ENCODE assay signal across 18 cellular contexts in the genomic region with DNA sequence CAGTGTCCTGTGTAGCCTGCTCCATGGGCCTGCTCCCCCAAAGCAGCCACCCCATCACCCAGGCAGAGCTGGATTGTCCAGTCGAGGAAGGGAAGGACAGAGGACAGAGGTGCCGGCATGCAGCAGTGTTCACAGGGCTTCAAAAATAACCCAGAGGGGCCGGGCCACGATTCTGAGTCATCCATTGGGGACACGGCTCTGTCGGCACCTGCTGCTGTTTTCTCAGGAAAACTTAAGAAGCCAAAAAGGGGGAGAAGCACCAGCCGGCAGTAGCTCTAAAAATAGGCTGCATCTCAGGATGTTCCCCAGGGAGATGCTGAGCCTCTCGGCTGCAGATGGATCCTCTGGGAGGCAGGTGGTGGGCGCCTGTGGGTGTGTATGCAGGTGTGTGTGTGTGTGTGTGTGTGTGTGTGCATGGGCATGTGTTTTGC. TPM values are rescaled to one million over a fixed set of nuclear protein-coding genes. Genes with fewer than 3 reads are reported as not detected.
DNase-seq lines count a peak whose midpoint lies in the region; ATAC-seq and TF ChIP-seq lines count a peak whose summit lies in the region.
"Had no signal": no experiment of that assay in that cellular context is flagged by ENCODE, and none has a peak within 500 bp of the region (broad histone marks: within the 10 kb centered on the region; RNA-seq: fewer than 3 reads in every experiment).

No MANE protein-coding gene starts in this region.

- H3K4me3 Mint-ChIP-seq in activated CD4-positive, alpha-beta T cell treated with anti-CD3 and anti-CD28 coated beads, Interleukin-2, amount 10 ng/mL, durations not matched to agents 24 days and 14 days: peak overlapping the region; percentile 61
- H3K4me3 Mint-ChIP-seq: activated CD4-positive, alpha-beta memory T cell treated with anti-CD3 and anti-CD28 coated beads, Interleukin-2, amount 10 ng/mL, durations not matched to agents 7 days and 5 days had no signal

- H3K9me3 Mint-ChIP-seq in activated CD4-positive, alpha-beta T cell treated with anti-CD3 and anti-CD28 coated beads, Interleukin-2, amount 10 ng/mL, durations not matched to agents 24 days and 14 days: no peaks in the 10 kb centered on the region
- H3K9me3 Mint-ChIP-seq: activated CD4-positive, alpha-beta memory T cell treated with anti-CD3 and anti-CD28 coated beads, Interleukin-2, amount 10 ng/mL, durations not matched to agents 7 days and 5 days; effector memory CD8-positive, alpha-beta T cell had no signal

- ATAC-seq in psoas muscle (peak; percentile 49 to 67 (median 62)), right lobe of liver (no peak), GM18873 (IDR thresholded peaks at IDR 0.05; ENCODE audit: low FRiP score, unreplicated experiment) (no peak)
- ATAC-seq: effector memory CD8-positive, alpha-beta T cell had no signal

- H3K4me1 ChIP-seq in psoas muscle: peaks cover 12% of the 10 kb centered on the region
- peaks cover 0 to 10% (median 0%) of the 10 kb centered on the region in 4 donors for H3K4me1 ChIP-seq in right lobe of liver
- H3K4me1 ChIP-seq in thyroid gland: peaks cover 10 to 12% of the 10 kb centered on the region in 2 donors

- TF ChIP-seq POLR2A in right lobe of liver (IDR thresholded peaks at IDR 0.05) (no peak), thyroid gland (IDR thresholded peaks at IDR 0.05) (no peak)

- TF ChIP-seq CTCF in psoas muscle (IDR thresholded peaks at IDR 0.05) (no peak), right lobe of liver (IDR thresholded peaks at IDR 0.05) (no peak), thyroid gland (IDR thresholded peaks at IDR 0.05) (no peak)

- intact Hi-C loops in activated CD4-positive, alpha-beta T cell treated with anti-CD3 and anti-CD28 coated beads, Interleukin-2, amount 10 ng/mL, durations not matched to agents 24 days and 14 days (cut with micrococcal nuclease): no loop called here
- intact Hi-C loops in psoas muscle (cut with DNase I) (no loop called here), right lobe of liver (cut with DNase I) (no loop called here), thyroid gland (cut with DNase I) (no loop called here)

- H3K4me1 Mint-ChIP-seq in activated CD4-positive, alpha-beta T cell treated with anti-CD3 and anti-CD28 coated beads, Interleukin-2, amount 10 ng/mL, durations not matched to agents 24 days and 14 days: peaks cover 19% of the 10 kb centered on the region

- no peak for DNase-seq in activated CD4-positive, alpha-beta T cell treated with anti-CD3 and anti-CD28 coated beads, Interleukin-2, amount 10 ng/mL, durations not matched to agents 24 days and 14 days
- DNase-seq in activated CD4-positive, alpha-beta T cell treated with anti-CD3 and anti-CD28 coated beads, Interleukin-2, amount 50 U/mL, for 1 hour: no peak
- peak; percentile 1 for DNase-seq in NCI-H146 treated with DMSO at 0.1 percent for 48 hours (lab: John Stamatoyannopoulos, UW; ENCODE audit: unreplicated experiment)
- DNase-seq in caudate nucleus (lab: John Stamatoyannopoulos, UW): peak in 36 of 61 donors; percentile 11 to 74 (median 40)
- no peak for DNase-seq in psoas muscle
- no peak for DNase-seq in right lobe of liver
- no peak for DNase-seq in thyroid gland
- DNase-seq: activated CD4-positive, alpha-beta memory T cell treated with anti-CD3 and anti-CD28 coated beads, Interleukin-2, amount 10 ng/mL, durations not matched to agents 7 days and 5 days; activated gamma-delta T cell; effector memory CD8-positive, alpha-beta T cell; foreskin melanocyte; NCI-H226; stimulated activated CD4-positive, alpha-beta T cell treated with anti-CD3 and anti-CD28 coated beads, Interleukin-2, amount 100 ng/mL, for 24 hours; upper lobe of right lung had no signal

- no peak overlapping the region for H3K4me3 ChIP-seq in psoas muscle
- no peak overlapping the region for H3K4me3 ChIP-seq in right lobe of liver
- H3K4me3 ChIP-seq in thyroid gland (replicated peaks in 1 of 3): no peak overlapping the region
- H3K4me3 ChIP-seq: upper lobe of right lung had no signal

- H3K9me3 ChIP-seq in psoas muscle (no peaks in the 10 kb centered on the region), right lobe of liver (no peaks in the 10 kb centered on the region), thyroid gland (no peaks in the 10 kb centered on the region)
- H3K9me3 ChIP-seq: breast epithelium, upper lobe of right lung had no signal

- H3K27ac ChIP-seq in caudate nucleus (ENCODE audit: low read depth, low read length) (peak overlapping the region; percentile 73), psoas muscle (no peak overlapping the region), right lobe of liver (no peak overlapping the region), thyroid gland (no peak overlapping the region)
- H3K27ac ChIP-seq: breast epithelium, upper lobe of right lung had no signal

- peaks cover 40% of the 10 kb centered on the region for H3K27me3 Mint-ChIP-seq in activated CD4-positive, alpha-beta T cell treated with anti-CD3 and anti-CD28 coated beads, Interleukin-2, amount 10 ng/mL, durations not matched to agents 24 days and 14 days

- H3K27me3 ChIP-seq in psoas muscle (ENCODE audit: insufficient read depth in 3 of 3, low read length in 2 of 3): peaks cover 0 to 24% (median 12%) of the 10 kb centered on the region in 3 donors
- peaks cover 4 to 6% of the 10 kb centered on the region in 2 donors for H3K27me3 ChIP-seq in right lobe of liver
- peaks cover 7% of the 10 kb centered on the region for H3K27me3 ChIP-seq in thyroid gland

- no peak overlapping the region for H3K27ac Mint-ChIP-seq in activated CD4-positive, alpha-beta T cell treated with anti-CD3 and anti-CD28 coated beads, Interleukin-2, amount 10 ng/mL, durations not matched to agents 24 days and 14 days
- H3K27ac Mint-ChIP-seq: activated CD4-positive, alpha-beta memory T cell treated with anti-CD3 and anti-CD28 coated beads, Interleukin-2, amount 10 ng/mL, durations not matched to agents 7 days and 5 days; effector memory CD8-positive, alpha-beta T cell had no signal

- WGBS in psoas muscle, 3 donors: 23 to 25% (median 24%) methylated on average over 9 of the region's 9 CpGs
- 75% methylated on average over 4 of the region's 9 CpGs for WGBS in right lobe of liver (ENCODE audit: insufficient coverage, low coverage, low lambda C conversion rate, missing lambda C conversion rate)
- 48 to 75% methylated on average over 7 to 9 of the region's 9 CpGs for WGBS in thyroid gland, 2 donors

- H3K36me3 ChIP-seq in psoas muscle (ENCODE audit: insufficient read depth in 1 of 2, low read depth in 1 of 2) (no peaks in the 10 kb centered on the region), right lobe of liver (no peaks in the 10 kb centered on the region), thyroid gland (no peaks in the 10 kb centered on the region)
- H3K36me3 ChIP-seq: breast epithelium, upper lobe of right lung had no signal

- H3K36me3 Mint-ChIP-seq in activated CD4-positive, alpha-beta T cell treated with anti-CD3 and anti-CD28 coated beads, Interleukin-2, amount 10 ng/mL, durations not matched to agents 24 days and 14 days (ENCODE audit: low read depth): no peaks in the 10 kb centered on the region

RNA-seq across cellular contexts. Expression of a gene that starts 1.6 kb away (rescaled TPM):
- 0.28 and 0.56 TPM in 2 replicates for total RNA-seq in activated CD4-positive, alpha-beta T cell treated with anti-CD3 and anti-CD28 coated beads, Interleukin-2, amount 10 ng/mL, durations not matched to agents 24 days and 14 days
- total RNA-seq in psoas muscle: not detected
- under 1 TPM in 1 of 3 donors, not detected in 2; 0.05 TPM for polyA plus RNA-seq in psoas muscle
- not detected for total RNA-seq in right lobe of liver
- under 1 TPM in 1 of 4 donors, not detected in 3; 0.46 TPM for total RNA-seq in thyroid gland
- total RNA-seq: mononuclear cell, renal cortical epithelial cell, upper lobe of right lung had no signal

RNA-seq across cellular contexts. Expression of a gene that starts 15.0 kb away (rescaled TPM):
- total RNA-seq in activated CD4-positive, alpha-beta T cell treated with anti-CD3 and anti-CD28 coated beads, Interleukin-2, amount 10 ng/mL, durations not matched to agents 24 days and 14 days: 118 and 125 TPM in 2 replicates
- total RNA-seq in psoas muscle: 10 to 100 TPM; 23.8 to 34.4 (median 30.8) TPM
- 10 to 100 TPM; 22.7 to 46.1 (median 33.0) TPM for polyA plus RNA-seq in psoas muscle
- 10 to 100 TPM; 16.4 to 22.7 (median 20.2) TPM for total RNA-seq in right lobe of liver
- 10 to 100 TPM; 51.0 to 75.0 (median 61.2) TPM for total RNA-seq in thyroid gland

RNA-seq across cellular contexts. Expression of a gene that starts 34.5 kb away (rescaled TPM):
- 48.0 and 51.8 TPM in 2 replicates for total RNA-seq in activated CD4-positive, alpha-beta T cell treated with anti-CD3 and anti-CD28 coated beads, Interleukin-2, amount 10 ng/mL, durations not matched to agents 24 days and 14 days
- total RNA-seq in psoas muscle (1 to 10 TPM; 3.0 to 5.2 (median 4.3) TPM), right lobe of liver (10 to 100 TPM in 3 of 6 experiments, 1 to 10 TPM in 3; 5.1 to 15.5 (median 10.8) TPM), thyroid gland (10 to 100 TPM; 10.7 to 34.5 (median 26.9) TPM)
- 1 to 10 TPM; 1.0 to 2.5 (median 2.0) TPM for polyA plus RNA-seq in psoas muscle

RNA-seq across cellular contexts. Expression of a gene that starts 44.4 kb away (rescaled TPM):
- 0.37 TPM in 1 of 2 replicates, not detected in the other for total RNA-seq in activated CD4-positive, alpha-beta T cell treated with anti-CD3 and anti-CD28 coated beads, Interleukin-2, amount 10 ng/mL, durations not matched to agents 24 days and 14 days
- total RNA-seq in psoas muscle (under 1 TPM in 1 of 4 donors, not detected in 3; 0.26 TPM), right lobe of liver (not detected), thyroid gland (1 to 10 TPM in 1 of 4 donors, under 1 TPM in 1, not detected in 2; 0.27 to 2.1 TPM)
- polyA plus RNA-seq in psoas muscle: not detected

Comparison
In these comparisons a context has a peak if more than half of its experiments do, and no peak if none do; other contexts are left out.
1. DNase-seq: peak in NCI-H146 treated with DMSO at 0.1 percent for 48 hours (single experiment) and caudate nucleus (36 of 61); none in activated CD4-positive, alpha-beta T cell treated with anti-CD3 and anti-CD28 coated beads, Interleukin-2, amount 10 ng/mL, durations not matched to agents 24 days and 14 days (single experiment), activated CD4-positive, alpha-beta T cell treated with anti-CD3 and anti-CD28 coated beads, Interleukin-2, amount 50 U/mL, for 1 hour (single experiment), psoas muscle (0 of 2), right lobe of liver (0 of 3) and thyroid gland (0 of 2).
2. ATAC-seq: peak in psoas muscle (4 of 4); none in right lobe of liver (0 of 4) and GM18873 (single experiment).